ENCODE assay signal across 36 cellular contexts in genomic region chr12:51774936-51775335, GRCh38.
"Had no signal": no experiment of that assay in that cellular context is flagged by ENCODE, and none has a peak within 500 bp of the region (broad histone marks: within the 10 kb centered on the region; RNA-seq: fewer than 3 reads in every experiment).

No MANE protein-coding gene starts in this region.

- DNase-seq: activated B cell treated with CpG ODN at 0.5 μM for 24 hours; activated CD4-positive, alpha-beta memory T cell treated with anti-CD3 and anti-CD28 coated beads for 36 hours; activated CD4-positive, alpha-beta T cell treated with anti-CD3 and anti-CD28 coated beads for 4 hours; activated CD4-positive, alpha-beta T cell treated with anti-CD3 and anti-CD28 coated beads, Interleukin-2, amount 50 U/mL, for 1 hour; activated CD4-positive, alpha-beta T cell treated with anti-CD3 and anti-CD28 coated beads, Interleukin-2, amount 50 U/mL, for 4 hours; activated CD4-positive, CD25-positive, alpha-beta regulatory T cell treated with anti-CD3 and anti-CD28 coated beads, Interleukin-2, amount 50 U/mL, for 72 hours; activated CD8-positive, alpha-beta memory T cell treated with anti-CD3 and anti-CD28 coated beads, Interleukin-2, amount 50 U/mL, for 4 hours; activated CD8-positive, alpha-beta T cell treated with anti-CD3 and anti-CD28 coated beads for 36 hours; activated effector memory CD4-positive, alpha-beta T cell treated with anti-CD3 and anti-CD28 coated beads, Interleukin-2, amount 50 U/mL, for 16 hours; activated gamma-delta T cell treated with Interleukin-2 at 50 U/mL for 16 hours; activated naive CD4-positive, alpha-beta T cell; activated naive CD4-positive, alpha-beta T cell treated with anti-CD3 and anti-CD28 coated beads for 36 hours; activated naive CD4-positive, alpha-beta T cell treated with anti-CD3 and anti-CD28 coated beads, Interleukin-2, amount 50 U/mL, for 16 hours; activated naive CD8-positive, alpha-beta T cell treated with anti-CD3 and anti-CD28 coated beads for 36 hours; activated T-cell treated with anti-CD3 and anti-CD28 coated beads for 4 hours; activated T-cell treated with anti-CD3 and anti-CD28 coated beads, Interleukin-2, amount 50 U/mL, for 1 hour; activated T-cell treated with anti-CD3 and anti-CD28 coated beads, Interleukin-2, amount 50 U/mL, for 4 hours; activated T-cell treated with anti-CD3 and anti-CD28 coated beads, Interleukin-2, amount 50 U/mL, for 72 hours; adrenal gland; amniotic stem cell; aorta; body of pancreas; brain microvascular endothelial cell; central memory CD4-positive, alpha-beta T cell; T-helper 1 cell; T-helper 2 cell; T-helper 9 cell had no signal

- H3K36me3 ChIP-seq: adrenal gland, brain microvascular endothelial cell, breast epithelium had no signal

- H3K9me3 Mint-ChIP-seq: activated B cell treated with CpG ODN at 0.5 μM for 24 hours; activated CD4-positive, alpha-beta memory T cell treated with anti-CD3 and anti-CD28 coated beads for 36 hours; activated CD8-positive, alpha-beta T cell treated with anti-CD3 and anti-CD28 coated beads for 36 hours; activated naive CD4-positive, alpha-beta T cell treated with anti-CD3 and anti-CD28 coated beads for 36 hours; activated naive CD4-positive, alpha-beta T cell treated with anti-CD3 and anti-CD28 coated beads, Interleukin-2, amount 50 U/mL, for 72 hours; activated naive CD8-positive, alpha-beta T cell treated with anti-CD3 and anti-CD28 coated beads for 36 hours; activated T-cell treated with anti-CD3 and anti-CD28 coated beads, Interleukin-2, amount 50 U/mL, for 4 hours; activated T-cell treated with anti-CD3 and anti-CD28 coated beads, Interleukin-2, amount 50 U/mL, for 72 hours; activated T-helper 1 cell treated with anti-CD3 and anti-CD28 coated beads, Interleukin-12 subunit alpha, Interleukin-12 subunit beta, Interleukin-2, Interleukin-4 antibody, amounts not matched to agents 30 ng/mL and 10 ng/mL and 1 ng/mL, durations not matched to agents 14 hours and 24 hours and 36 hours; activated T-helper 17 cell treated with anti-CD3 and anti-CD28 coated beads, Interleukin-2, amount 50 U/mL, for 72 hours; T-helper 1 cell treated with Interleukin-12 subunit alpha and Interleukin-12 subunit beta and Interleukin-4 antibody, amounts not matched to agents 30 μg/mL and 1 μg/mL, for 36 hours; T-helper 2 cell treated with Interferon-gamma antibody and Interleukin-4, amounts not matched to agents 5 μg/mL and 100 μg/mL, for 36 hours had no signal

- FAIRE-seq: astrocyte, TTC549 had no signal

- H3K4me3 ChIP-seq: adrenal gland, body of pancreas, breast epithelium had no signal

- H3K27me3 ChIP-seq: adrenal gland, body of pancreas, brain microvascular endothelial cell, breast epithelium had no signal

- H3K4me3 Mint-ChIP-seq: activated B cell treated with CpG ODN at 0.5 μM for 24 hours; activated CD4-positive, alpha-beta memory T cell treated with anti-CD3 and anti-CD28 coated beads for 36 hours; activated CD8-positive, alpha-beta T cell treated with anti-CD3 and anti-CD28 coated beads for 36 hours; activated naive CD4-positive, alpha-beta T cell treated with anti-CD3 and anti-CD28 coated beads for 36 hours; activated naive CD8-positive, alpha-beta T cell treated with anti-CD3 and anti-CD28 coated beads for 36 hours; activated T-cell treated with anti-CD3 and anti-CD28 coated beads, Interleukin-2, amount 50 U/mL, for 4 hours; activated T-cell treated with anti-CD3 and anti-CD28 coated beads, Interleukin-2, amount 50 U/mL, for 72 hours; activated T-helper 1 cell treated with anti-CD3 and anti-CD28 coated beads, Interleukin-12 subunit alpha, Interleukin-12 subunit beta, Interleukin-2, Interleukin-4 antibody, amounts not matched to agents 30 ng/mL and 10 ng/mL and 1 ng/mL, durations not matched to agents 14 hours and 24 hours and 36 hours; activated T-helper 17 cell treated with anti-CD3 and anti-CD28 coated beads, Interleukin-2, amount 50 U/mL, for 72 hours; T-helper 1 cell treated with Interleukin-12 subunit alpha and Interleukin-12 subunit beta and Interleukin-4 antibody, amounts not matched to agents 30 μg/mL and 1 μg/mL, for 36 hours; T-helper 2 cell treated with Interferon-gamma antibody and Interleukin-4, amounts not matched to agents 5 μg/mL and 100 μg/mL, for 36 hours had no signal

- H3K36me3 Mint-ChIP-seq: activated CD4-positive, alpha-beta memory T cell treated with anti-CD3 and anti-CD28 coated beads for 36 hours; activated naive CD4-positive, alpha-beta T cell treated with anti-CD3 and anti-CD28 coated beads, Interleukin-2, amount 50 U/mL, for 72 hours; activated naive CD8-positive, alpha-beta T cell treated with anti-CD3 and anti-CD28 coated beads for 36 hours had no signal

- H3K27ac ChIP-seq: adrenal gland, body of pancreas, brain microvascular endothelial cell, breast epithelium, VCaP had no signal

- ATAC-seq: activated CD8-positive, alpha-beta T cell treated with anti-CD3 and anti-CD28 coated beads for 36 hours; activated naive CD4-positive, alpha-beta T cell treated with anti-CD3 and anti-CD28 coated beads, Interleukin-2, amount 50 U/mL, for 72 hours; activated T-cell treated with anti-CD3 and anti-CD28 coated beads, Interleukin-2, amount 50 U/mL, for 4 hours; activated T-cell treated with anti-CD3 and anti-CD28 coated beads, Interleukin-2, amount 50 U/mL, for 72 hours; activated T-helper 17 cell treated with anti-CD3 and anti-CD28 coated beads, Interleukin-2, amount 50 U/mL, for 72 hours; body of pancreas had no signal

- H3K4me1 Mint-ChIP-seq: activated B cell treated with CpG ODN at 0.5 μM for 24 hours; activated T-helper 17 cell treated with anti-CD3 and anti-CD28 coated beads, Interleukin-2, amount 50 U/mL, for 72 hours had no signal

- H3K9me3 ChIP-seq: adrenal gland, body of pancreas, breast epithelium had no signal

- H3K4me1 ChIP-seq: adrenal gland, body of pancreas, breast epithelium had no signal

- H3K27me3 Mint-ChIP-seq: activated naive CD8-positive, alpha-beta T cell treated with anti-CD3 and anti-CD28 coated beads for 36 hours had no signal

- H3K27ac Mint-ChIP-seq: activated B cell treated with CpG ODN at 0.5 μM for 24 hours; activated CD4-positive, alpha-beta memory T cell treated with anti-CD3 and anti-CD28 coated beads for 36 hours; activated CD8-positive, alpha-beta T cell treated with anti-CD3 and anti-CD28 coated beads for 36 hours; activated naive CD4-positive, alpha-beta T cell treated with anti-CD3 and anti-CD28 coated beads for 36 hours; activated naive CD4-positive, alpha-beta T cell treated with anti-CD3 and anti-CD28 coated beads, Interleukin-2, amount 50 U/mL, for 72 hours; activated naive CD8-positive, alpha-beta T cell treated with anti-CD3 and anti-CD28 coated beads for 36 hours; activated T-cell treated with anti-CD3 and anti-CD28 coated beads, Interleukin-2, amount 50 U/mL, for 72 hours; activated T-helper 1 cell treated with anti-CD3 and anti-CD28 coated beads, Interleukin-12 subunit alpha, Interleukin-12 subunit beta, Interleukin-2, Interleukin-4 antibody, amounts not matched to agents 30 ng/mL and 10 ng/mL and 1 ng/mL, durations not matched to agents 14 hours and 24 hours and 36 hours; activated T-helper 17 cell treated with anti-CD3 and anti-CD28 coated beads, Interleukin-2, amount 50 U/mL, for 72 hours; T-helper 1 cell treated with Interleukin-12 subunit alpha and Interleukin-12 subunit beta and Interleukin-4 antibody, amounts not matched to agents 30 μg/mL and 1 μg/mL, for 36 hours; T-helper 2 cell treated with Interferon-gamma antibody and Interleukin-4, amounts not matched to agents 5 μg/mL and 100 μg/mL, for 36 hours had no signal
